Comparison of ENCODE assay signal across 8 cellular contexts in genomic region chr16:68520649-68521086, GRCh38.
DNase-seq lines count a peak whose midpoint lies in the region; ATAC-seq lines count a peak whose summit lies in the region.

No MANE protein-coding gene starts in this region.

- no peaks in the 10 kb centered on the region for H3K27me3 Mint-ChIP-seq in central memory CD8-positive, alpha-beta T cell

- peaks cover 2% of the 10 kb centered on the region for H3K36me3 Mint-ChIP-seq in central memory CD8-positive, alpha-beta T cell (ENCODE audit: insufficient read depth)

- H3K79me2 ChIP-seq in ACC112 (ENCODE audit: control insufficient read depth, insufficient read depth, low read length, unreplicated experiment), result no peaks in the 10 kb centered on the region

- no peak overlapping the region for H2AFZ ChIP-seq in ACC112 (ENCODE audit: low read length, unreplicated experiment)

- H3K27ac ChIP-seq in ACC112 (ENCODE audit: low read depth, low read length), result no peak overlapping the region

- peak overlapping the region; percentile 55 for H3K4me3 Mint-ChIP-seq in central memory CD8-positive, alpha-beta T cell

- H3K9me3 Mint-ChIP-seq in central memory CD8-positive, alpha-beta T cell, result no peaks in the 10 kb centered on the region

- H3K27ac Mint-ChIP-seq in central memory CD8-positive, alpha-beta T cell (ENCODE audit: low read depth), result peak overlapping the region; percentile 78

- H3K4me1 Mint-ChIP-seq in central memory CD8-positive, alpha-beta T cell, result peaks cover 11% of the 10 kb centered on the region

- H3K4me3 ChIP-seq in ACC112 (ENCODE audit: low read depth, low read length), result peak overlapping the region; percentile 64

- H3K4me1 ChIP-seq in ACC112 (ENCODE audit: control insufficient read depth, insufficient read depth, low read length, unreplicated experiment), result peaks cover 3% of the 10 kb centered on the region

- ATAC-seq in GM18861 (IDR thresholded peaks at IDR 0.05; ENCODE audit: unreplicated experiment), result peak; percentile 73
- ATAC-seq in HG03432 (IDR thresholded peaks at IDR 0.05; ENCODE audit: unreplicated experiment), result peak; percentile 83
- ATAC-seq in central memory CD8-positive, alpha-beta T cell (replicated peaks; ENCODE audit: extremely low read depth, poor library complexity, severe bottlenecking), result peak; percentile 92

- DNase-seq in NCI-H510A treated with DMSO at 0.1 percent for 48 hours (lab: John Stamatoyannopoulos, UW) (peak; percentile 78), kidney tubule cell (ENCODE audit: low spot score) (peak; percentile 86)
- peak; percentile 76 for DNase-seq in activated CD4-positive, alpha-beta T cell treated with anti-CD3 and anti-CD28 coated beads for 1 hour
- DNase-seq in central memory CD8-positive, alpha-beta T cell (ENCODE audit: low spot score in 2 of 2), result peak; percentile 81
- DNase-seq in stimulated activated CD4-positive, alpha-beta T cell treated with anti-CD3 and anti-CD28 coated beads, Interleukin-2, amount 100 ng/mL, for 24 hours, result peak; percentile 85 to 87

- no peaks in the 10 kb centered on the region for H3K36me3 ChIP-seq in ACC112 (ENCODE audit: insufficient read depth, low read length)

- H3K27me3 ChIP-seq in ACC112 (ENCODE audit: insufficient read depth, low read length), result no peaks in the 10 kb centered on the region
